In genomic region chr5:72628771-72629313, GRCh38 we compare ENCODE assay signal across 14 cellular contexts.
DNase-seq lines count a peak whose midpoint lies in the region; ATAC-seq and TF ChIP-seq lines count a peak whose summit lies in the region.
"Had no signal": no experiment of that assay in that cellular context is flagged by ENCODE, and none has a peak within 500 bp of the region (broad histone marks: within the 10 kb centered on the region; RNA-seq: fewer than 3 reads in every experiment).

No MANE protein-coding gene starts in this region.

- no peak for TF ChIP-seq POLR2A in heart left ventricle (IDR thresholded peaks at IDR 0.05)

- WGBS in heart left ventricle, 4 donors: 77 to 94% (median 89%) methylated on average over 2 of the region's 2 CpGs

- H3K4me1 ChIP-seq in heart left ventricle: peaks cover 0 to 6% (median 0%) of the 10 kb centered on the region in 12 donors
- H3K4me1 ChIP-seq: BE2C had no signal

- H3K9me3 ChIP-seq in heart left ventricle: no peaks in the 10 kb centered on the region
- H3K9me3 ChIP-seq: A549, BE2C had no signal

- TF ChIP-seq CTCF in heart left ventricle (IDR thresholded peaks at IDR 0.05): no peak

- H3K27me3 ChIP-seq in heart left ventricle: no peaks in the 10 kb centered on the region
- H3K27me3 ChIP-seq: BE2C had no signal

- peak; percentile 32 for DNase-seq in M059J (ENCODE audit: low read depth)
- peak; percentile 19 for DNase-seq in amniotic epithelial cell (ENCODE audit: low read depth)
- DNase-seq in left colon: no peak
- DNase-seq in heart left ventricle: no peak
- DNase-seq in HuH-7.5 (ENCODE audit: low spot score): no peak
- no peak for DNase-seq in putamen (ENCODE audit: low spot score)
- DNase-seq: BE2C; CD4-positive, alpha-beta memory T cell; DMS79; EL; H7 had no signal

- no peaks in the 10 kb centered on the region for H3K36me3 ChIP-seq in heart left ventricle
- H3K36me3 ChIP-seq: BE2C had no signal

- peak; percentile 97 for ATAC-seq in left colon
- no peak for ATAC-seq in heart left ventricle
- ATAC-seq: A549, GM23338 had no signal

- no peak overlapping the region for H3K27ac ChIP-seq in heart left ventricle
- H3K27ac ChIP-seq: A549, C4-2B had no signal

- intact Hi-C loops in left colon (cut with DNase I, micrococcal nuclease) (no loop called here), heart left ventricle (cut with DNase I) (loop anchor here in 1 of 10 donors (10.0 kb wide), 1 partner anchor 46 kb away; no protein-coding TSS in a partner anchor)

- no peak overlapping the region for H3K4me3 ChIP-seq in heart left ventricle
- H3K4me3 ChIP-seq: A549, GM23338 had no signal

Comparison
In these comparisons a context has a peak if more than half of its experiments do, and no peak if none do; other contexts are left out.
1. DNase-seq: peak in M059J (single experiment) and amniotic epithelial cell (single experiment); none in left colon (0 of 2), heart left ventricle (0 of 5), HuH-7.5 (single experiment) and putamen (single experiment).